14 cellular contexts compared by ENCODE assay signal in genomic region chr3:37594873-37595783, GRCh38.
DNase-seq lines count a peak whose midpoint lies in the region; ATAC-seq and TF ChIP-seq lines count a peak whose summit lies in the region.
"Had no signal": no experiment of that assay in that cellular context is flagged by ENCODE, and none has a peak within 500 bp of the region (broad histone marks: within the 10 kb centered on the region; RNA-seq: fewer than 3 reads in every experiment).

No MANE protein-coding gene starts in this region.

- TF ChIP-seq CTCF in body of pancreas (IDR thresholded peaks at IDR 0.05): no peak
- TF ChIP-seq CTCF in lower lobe of right lung (IDR thresholded peaks at IDR 0.05): no peak
- no peak for TF ChIP-seq CTCF in upper lobe of left lung (IDR thresholded peaks at IDR 0.05)

- TF ChIP-seq POLR2A in body of pancreas (IDR thresholded peaks at IDR 0.05) (no peak), upper lobe of left lung (IDR thresholded peaks at IDR 0.05) (no peak)

- H3K4me3 ChIP-seq in body of pancreas (no peak overlapping the region), lower lobe of right lung (no peak overlapping the region), upper lobe of left lung (no peak overlapping the region)
- H3K4me3 ChIP-seq: skin epidermis had no signal

- DNase-seq in NCI-H2171 treated with DMSO at 0.1 percent for 48 hours (lab: John Stamatoyannopoulos, UW): peak; percentile 1
- DNase-seq in NCI-H2171 (lab: John Stamatoyannopoulos, UW): no peak
- peak in 1 of 4 donors; percentile 25 for DNase-seq in body of pancreas
- no peak for DNase-seq in lower lobe of right lung
- peak in 1 of 2 donors; percentile 23 for DNase-seq in upper lobe of left lung
- no peak for DNase-seq in GM03348 (ENCODE audit: low spot score)
- DNase-seq: activated CD4-positive, CD25-positive, alpha-beta regulatory T cell treated with anti-CD3 and anti-CD28 coated beads, Interleukin-2, amount 50 U/mL, for 72 hours; CD4-positive, alpha-beta memory T cell; NCI-H187; NCI-H526 treated with DMSO at 0.1 percent for 48 hours had no signal

- H3K9me3 ChIP-seq in body of pancreas (no peaks in the 10 kb centered on the region), lower lobe of right lung (no peaks in the 10 kb centered on the region), upper lobe of left lung (no peaks in the 10 kb centered on the region)

- H3K27me3 ChIP-seq in body of pancreas (no peaks in the 10 kb centered on the region), lower lobe of right lung (ENCODE audit: low read depth) (no peaks in the 10 kb centered on the region), upper lobe of left lung (no peaks in the 10 kb centered on the region)

- ATAC-seq in body of pancreas (peak; percentile 56), lower lobe of right lung (peak; percentile 77 to 91), upper lobe of left lung (ENCODE audit: low FRiP score in 2 of 2) (peak in 1 of 2 donors; percentile 61), HG02884 (IDR thresholded peaks at IDR 0.05; ENCODE audit: unreplicated experiment) (no peak), GM21447 (IDR thresholded peaks at IDR 0.05; ENCODE audit: unreplicated experiment) (no peak)
- ATAC-seq: stimulated activated memory B cell treated with anti-CD40 and anti-IgM and Interleukin-4, amounts not matched to agents 10 μg/mL and 1 μg/mL and 100 μg/mL, for 72 hours had no signal

- TF ChIP-seq EP300 in upper lobe of left lung (IDR thresholded peaks at IDR 0.05): no peak

- no peaks in the 10 kb centered on the region for H3K36me3 ChIP-seq in body of pancreas (replicated peaks in 1 of 2; ENCODE audit: insufficient read depth in 1 of 2, low read depth in 2 of 2)
- no peaks in the 10 kb centered on the region for H3K36me3 ChIP-seq in lower lobe of right lung
- no peaks in the 10 kb centered on the region for H3K36me3 ChIP-seq in upper lobe of left lung

- H3K4me1 ChIP-seq in body of pancreas: peaks cover 10% of the 10 kb centered on the region
- H3K4me1 ChIP-seq in lower lobe of right lung: peaks cover 37% of the 10 kb centered on the region
- peaks cover 8 to 28% (median 15%) of the 10 kb centered on the region in 4 donors for H3K4me1 ChIP-seq in upper lobe of left lung

- intact Hi-C loops in body of pancreas (cut with DNase I) (no loop called here), lower lobe of right lung (cut with DNase I) (no loop called here)

- 62 to 64% methylated on average over 8 of the region's 8 CpGs for WGBS in body of pancreas, 2 donors
- 76 to 78% methylated on average over 8 of the region's 8 CpGs for WGBS in upper lobe of left lung, 2 donors

- H3K27ac ChIP-seq in body of pancreas: no peak overlapping the region
- peak overlapping the region; percentile 53 for H3K27ac ChIP-seq in lower lobe of right lung
- H3K27ac ChIP-seq in upper lobe of left lung: peak overlapping the region in 3 of 4 donors; percentile 45 to 60 (median 58)

Comparison
In these comparisons a context has a peak if more than half of its experiments do, and no peak if none do; other contexts are left out.
1. ATAC-seq: peak in body of pancreas (single experiment) and lower lobe of right lung (2 of 2); none in HG02884 (single experiment) and GM21447 (single experiment).
2. H3K27ac ChIP-seq: peak in lower lobe of right lung (single experiment) and upper lobe of left lung (3 of 4); none in body of pancreas (0 of 4).